In the genomic region with DNA sequence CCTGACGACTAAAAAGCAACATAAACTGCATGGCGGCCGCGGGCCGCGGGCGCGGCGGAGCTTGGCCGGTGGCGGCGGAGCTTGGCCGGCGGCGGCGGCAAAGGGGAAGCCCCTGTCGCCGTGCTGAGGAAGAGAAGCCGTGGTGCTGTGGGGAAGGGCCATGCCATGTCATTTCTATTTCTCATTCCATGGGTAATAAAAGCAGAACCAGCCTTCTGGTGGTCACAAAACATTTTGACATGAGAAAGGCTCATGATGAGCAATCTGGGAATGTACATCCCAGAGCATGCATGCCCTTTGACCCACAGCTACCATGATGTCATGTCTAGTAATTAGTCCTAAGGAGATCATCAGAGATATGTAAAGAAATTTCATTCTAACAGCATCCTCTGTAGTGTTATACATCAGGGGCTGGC, we compare ENCODE assay signal across 9 cellular contexts. TPM values are rescaled to one million over a fixed set of nuclear protein-coding genes. Genes with fewer than 3 reads are reported as not detected.
A peak's percentile ranks its signal among the peaks of the same experiment; 100 is the strongest.
DNase-seq lines count a peak whose midpoint lies in the region; ATAC-seq, FAIRE-seq and TF ChIP-seq lines count a peak whose summit lies in the region.
"Had no signal": no experiment of that assay in that cellular context is flagged by ENCODE, and none has a peak within 500 bp of the region (broad histone marks: within the 10 kb centered on the region; RNA-seq: fewer than 3 reads in every experiment).

No MANE protein-coding gene starts in this region.

- H3K27ac Mint-ChIP-seq in stimulated activated memory B cell treated with anti-CD40 and anti-IgM and Interleukin-4, amounts not matched to agents 10 μg/mL and 1 μg/mL and 100 μg/mL, for 72 hours, result peak overlapping the region; percentile 95

- FAIRE-seq in kidney (lab: Jason Lieb, UNC), result no peak

- H3K27me3 ChIP-seq in Karpas-422 (ENCODE audit: low read length), result no peaks in the 10 kb centered on the region
- H3K27me3 ChIP-seq: body of pancreas had no signal

- H3K4me1 ChIP-seq in Karpas-422 (ENCODE audit: low read length), result peaks cover 32% of the 10 kb centered on the region
- H3K4me1 ChIP-seq in kidney (ENCODE audit: control insufficient read depth in 1 of 2, insufficient read depth in 1 of 2, low read depth in 1 of 2, low read length in 2 of 2), result peaks cover 2 to 3% of the 10 kb centered on the region in 2 donors
- H3K4me1 ChIP-seq: body of pancreas had no signal

- H4K20me1 ChIP-seq in Karpas-422 (ENCODE audit: insufficient read depth, low read depth, low read length), result no peaks in the 10 kb centered on the region

- peak overlapping the region; percentile 51 for H3K4me2 ChIP-seq in Karpas-422 (ENCODE audit: low read depth, low read length, poor library complexity, severe bottlenecking)

- H2AFZ ChIP-seq in Karpas-422 (ENCODE audit: low read length), result peak overlapping the region; percentile 67; the same call in 1 of the 2 replicates

- H3K36me3 Mint-ChIP-seq in stimulated activated memory B cell treated with anti-CD40 and anti-IgM and Interleukin-4, amounts not matched to agents 10 μg/mL and 1 μg/mL and 100 μg/mL, for 72 hours, result no peaks in the 10 kb centered on the region

- H3K9me3 ChIP-seq in Karpas-422 (ENCODE audit: low read length) (no peaks in the 10 kb centered on the region), kidney (ENCODE audit: control insufficient read depth in 1 of 2, low read length in 2 of 2) (no peaks in the 10 kb centered on the region)
- H3K9me3 ChIP-seq: body of pancreas had no signal

- H3K27me3 Mint-ChIP-seq in stimulated activated memory B cell treated with anti-CD40 and anti-IgM and Interleukin-4, amounts not matched to agents 10 μg/mL and 1 μg/mL and 100 μg/mL, for 72 hours, result no peaks in the 10 kb centered on the region

- H3K4me3 ChIP-seq in Karpas-422 (ENCODE audit: low read length) (peak overlapping the region; percentile 32; the same call in 1 of the 2 replicates), kidney (ENCODE audit: low read length in 2 of 2) (no peak overlapping the region)
- H3K4me3 ChIP-seq: body of pancreas had no signal

- intact Hi-C loops in Right ventricle myocardium superior (cut with DNase I), result no loop called here
- intact Hi-C loops in kidney (cut with DNase I), result no loop called here

- no peak overlapping the region for H3K27ac ChIP-seq in Karpas-422 (ENCODE audit: low read length)
- H3K27ac ChIP-seq in kidney (ENCODE audit: low read depth in 2 of 2, low read length in 2 of 2), result no peak overlapping the region

- H3K79me2 ChIP-seq in Karpas-422 (ENCODE audit: low read length), result no peaks in the 10 kb centered on the region

- H3K9me3 Mint-ChIP-seq in stimulated activated memory B cell treated with anti-CD40 and anti-IgM and Interleukin-4, amounts not matched to agents 10 μg/mL and 1 μg/mL and 100 μg/mL, for 72 hours, result no peaks in the 10 kb centered on the region

- peaks cover 36% of the 10 kb centered on the region for H3K4me1 Mint-ChIP-seq in stimulated activated memory B cell treated with anti-CD40 and anti-IgM and Interleukin-4, amounts not matched to agents 10 μg/mL and 1 μg/mL and 100 μg/mL, for 72 hours

- no peaks in the 10 kb centered on the region for H3K36me3 ChIP-seq in Karpas-422 (ENCODE audit: insufficient read depth, low read length)
- no peaks in the 10 kb centered on the region for H3K36me3 ChIP-seq in kidney (ENCODE audit: control insufficient read depth in 1 of 2, insufficient read depth in 2 of 2, low read length in 2 of 2)

- no peaks in the 10 kb centered on the region for H3K9me2 ChIP-seq in Karpas-422 (replicated peaks; ENCODE audit: insufficient read depth, low read length)

- ATAC-seq in Right ventricle myocardium superior (ENCODE audit: poor library complexity), result peak; percentile 79
- peak; percentile 93 for ATAC-seq in stimulated activated memory B cell treated with anti-CD40 and anti-IgM and Interleukin-4, amounts not matched to agents 10 μg/mL and 1 μg/mL and 100 μg/mL, for 72 hours
- ATAC-seq: body of pancreas had no signal

- no peak for TF ChIP-seq CTCF in kidney (IDR thresholded peaks at IDR 0.05; ENCODE audit: borderline replicate concordance, extremely low read depth, insufficient read depth)

- peak; percentile 31 for DNase-seq in ELF-1 (ENCODE audit: low read depth, low spot score)
- DNase-seq in Karpas-422, result peak; percentile 42
- DNase-seq in activated T-cell treated with anti-CD3 and anti-CD28 coated beads, Interleukin-2, amount 50 U/mL, for 1 hour, result peak; percentile 25
- peak; percentile 59 for DNase-seq in Right ventricle myocardium superior
- no peak for DNase-seq in kidney
- DNase-seq in mucosa of gallbladder (ENCODE audit: low spot score), result no peak
- no peak for DNase-seq in NCI-H748 treated with DMSO at 0.1 percent for 48 hours (lab: John Stamatoyannopoulos, UW)

- peak overlapping the region; percentile 79 for H3K4me3 Mint-ChIP-seq in stimulated activated memory B cell treated with anti-CD40 and anti-IgM and Interleukin-4, amounts not matched to agents 10 μg/mL and 1 μg/mL and 100 μg/mL, for 72 hours

- H3K9ac ChIP-seq in Karpas-422 (ENCODE audit: low read length) (0 out of 2 replicates have a peak overlapping the region, but pooled peaks have one; percentile 24), kidney (ENCODE audit: low read length in 2 of 2) (no peak overlapping the region)

RNA-seq across cellular contexts. Expression of a gene that starts 23.9 kb away (rescaled TPM):
- total RNA-seq in Karpas-422 (2014; rRNA removed; shearing (Covaris generic); ENCODE audit: low replicate concordance), result 12.3 and 12.7 TPM in 2 replicates
- 10.2 TPM for total RNA-seq in Right ventricle myocardium superior
- 27.6 TPM for total RNA-seq in kidney
- polyA plus RNA-seq in kidney (ENCODE audit: insufficient read depth, low read depth, low replicate concordance), result 4.4 TPM
- 21.8 TPM for total RNA-seq in mucosa of gallbladder

RNA-seq across cellular contexts. Expression of a gene that starts 47.1 kb away (rescaled TPM):
- not detected in 2 replicates for total RNA-seq in Karpas-422 (2014; rRNA removed; shearing (Covaris generic); ENCODE audit: low replicate concordance)
- 15.1 TPM for total RNA-seq in Right ventricle myocardium superior
- total RNA-seq in kidney, result 25.3 TPM
- 102 TPM for polyA plus RNA-seq in kidney (ENCODE audit: insufficient read depth, low read depth, low replicate concordance)
- total RNA-seq in mucosa of gallbladder, result 328 TPM

Comparison
In these comparisons a context has a peak if more than half of its experiments do, and no peak if none do; other contexts are left out.
1. DNase-seq: peak in ELF-1 (single experiment), Karpas-422 (single experiment), activated T-cell treated with anti-CD3 and anti-CD28 coated beads, Interleukin-2, amount 50 U/mL, for 1 hour (single experiment) and Right ventricle myocardium superior (single experiment); none in kidney (single experiment), mucosa of gallbladder (single experiment) and NCI-H748 treated with DMSO at 0.1 percent for 48 hours (single experiment).
2. RNA of a gene that starts 47.1 kb away (total RNA-seq): 328 TPM in mucosa of gallbladder (single experiment), 25.3 TPM in kidney (single experiment) and 15.1 TPM in Right ventricle myocardium superior (single experiment); not detected in Karpas-422; every median in the first group is over 10 times any median in the second.